ENCODE assay signal across 21 cellular contexts in genomic region chr10:18684416-18684815, GRCh38.
"Had no signal": no experiment of that assay in that cellular context is flagged by ENCODE, and none has a peak within 500 bp of the region (broad histone marks: within the 10 kb centered on the region; RNA-seq: fewer than 3 reads in every experiment).

No MANE protein-coding gene starts in this region.

- H3K27me3 Mint-ChIP-seq: activated B cell treated with CpG ODN at 0.5 μM for 24 hours; activated T-helper 17 cell treated with anti-CD3 and anti-CD28 coated beads, Interleukin-2, amount 50 U/mL, for 72 hours had no signal

- H3K9me3 ChIP-seq: Peyer's patch had no signal

- H3K27ac ChIP-seq: KMS-11, Peyer's patch had no signal

- H3K9ac ChIP-seq: KMS-11 had no signal

- DNase-seq: activated B cell treated with CpG ODN at 0.5 μM for 24 hours; activated CD4-positive, alpha-beta T cell treated with anti-CD3 and anti-CD28 coated beads for 1 hour; activated CD4-positive, alpha-beta T cell treated with anti-CD3 and anti-CD28 coated beads, Interleukin-2, amount 10 ng/mL, durations not matched to agents 24 days and 14 days; activated CD4-positive, alpha-beta T cell treated with anti-CD3 and anti-CD28 coated beads, Interleukin-2, amount 50 U/mL, for 48 hours; activated gamma-delta T cell; activated T-cell treated with anti-CD3 and anti-CD28 coated beads for 4 hours; activated T-cell treated with anti-CD3 and anti-CD28 coated beads, Interleukin-2, amount 50 U/mL, for 48 hours; NCI-H1092; NCI-H1417; NCI-H1930; NCI-H446; NCI-H524; Peyer's patch; SHP77; T-helper 9 cell had no signal

- H3K4me1 Mint-ChIP-seq: activated B cell treated with CpG ODN at 0.5 μM for 24 hours had no signal

- H3K4me2 ChIP-seq: KMS-11 had no signal

- H3K4me3 Mint-ChIP-seq: activated B cell treated with CpG ODN at 0.5 μM for 24 hours; activated CD4-positive, alpha-beta T cell treated with anti-CD3 and anti-CD28 coated beads, Interleukin-2, amount 10 ng/mL, durations not matched to agents 24 days and 14 days; activated naive CD4-positive, alpha-beta T cell treated with anti-CD3 and anti-CD28 coated beads for 36 hours; activated naive CD8-positive, alpha-beta T cell; activated T-helper 17 cell treated with anti-CD3 and anti-CD28 coated beads, Interleukin-2, amount 50 U/mL, for 72 hours; T-helper 1 cell treated with Interleukin-12 subunit alpha and Interleukin-12 subunit beta and Interleukin-4 antibody, amounts not matched to agents 30 μg/mL and 1 μg/mL, for 36 hours had no signal

- H3K4me1 ChIP-seq: Peyer's patch had no signal

- H3K4me3 ChIP-seq: Peyer's patch had no signal

- FAIRE-seq: TTC549 had no signal

- H3K27ac Mint-ChIP-seq: activated B cell treated with CpG ODN at 0.5 μM for 24 hours; activated CD4-positive, alpha-beta T cell treated with anti-CD3 and anti-CD28 coated beads, Interleukin-2, amount 10 ng/mL, durations not matched to agents 24 days and 14 days; activated naive CD4-positive, alpha-beta T cell treated with anti-CD3 and anti-CD28 coated beads for 36 hours; activated naive CD8-positive, alpha-beta T cell; activated T-helper 17 cell treated with anti-CD3 and anti-CD28 coated beads, Interleukin-2, amount 50 U/mL, for 72 hours; T-helper 1 cell treated with Interleukin-12 subunit alpha and Interleukin-12 subunit beta and Interleukin-4 antibody, amounts not matched to agents 30 μg/mL and 1 μg/mL, for 36 hours had no signal

- ATAC-seq: activated T-helper 17 cell treated with anti-CD3 and anti-CD28 coated beads, Interleukin-2, amount 50 U/mL, for 72 hours had no signal

- H3K27me3 ChIP-seq: Peyer's patch had no signal

- H3K9me3 Mint-ChIP-seq: activated B cell treated with CpG ODN at 0.5 μM for 24 hours; activated CD4-positive, alpha-beta T cell treated with anti-CD3 and anti-CD28 coated beads, Interleukin-2, amount 10 ng/mL, durations not matched to agents 24 days and 14 days; activated naive CD4-positive, alpha-beta T cell treated with anti-CD3 and anti-CD28 coated beads for 36 hours; activated T-helper 17 cell treated with anti-CD3 and anti-CD28 coated beads, Interleukin-2, amount 50 U/mL, for 72 hours; T-helper 1 cell treated with Interleukin-12 subunit alpha and Interleukin-12 subunit beta and Interleukin-4 antibody, amounts not matched to agents 30 μg/mL and 1 μg/mL, for 36 hours had no signal

- H3K36me3 ChIP-seq: Peyer's patch had no signal
